In genomic region chr3:9825461-9826040, GRCh38 we compare ENCODE assay signal across 1 cellular context.
TF ChIP-seq lines count a peak whose summit lies in the region.

No MANE protein-coding gene starts in this region.

TF ChIP-seq in K562, 482 proteins besides CTCF, POLR2A, EP300 and RAD21:
- TF ChIP-seq STAG1 (CRISPR knock-in tag; IDR thresholded peaks at IDR 0.05; ENCODE audit: borderline replicate concordance) (peak; percentile 25; the same call in 1 of the 2 replicates), RBM15 (IDR thresholded peaks at IDR 0.05; ENCODE audit: insufficient read depth, low read length) (no peak), SMARCE1 (IDR thresholded peaks at IDR 0.05) (no peak), POLR2AphosphoS2 (IDR thresholded peaks at IDR 0.05; ENCODE audit: low read length) (0 out of 2 replicates have a peak, but pooled peaks have one; percentile 12), ARID2 (IDR thresholded peaks at IDR 0.05) (no peak), ZBTB33 (CRISPR knock-in tag; IDR thresholded peaks at IDR 0.05) (0 out of 2 replicates have a peak, but pooled peaks have one; percentile 22), TFAM (CRISPR knock-in tag; conservative IDR thresholded peaks at IDR 0.05) (no peak), PML (IDR thresholded peaks at IDR 0.05; ENCODE audit: low read length) (peak; percentile 18; the same call in 1 of the 2 replicates), POLR2G (IDR thresholded peaks at IDR 0.05; ENCODE audit: low read depth, low read length) (peak; percentile 62)
- TF ChIP-seq, protein P1, sequence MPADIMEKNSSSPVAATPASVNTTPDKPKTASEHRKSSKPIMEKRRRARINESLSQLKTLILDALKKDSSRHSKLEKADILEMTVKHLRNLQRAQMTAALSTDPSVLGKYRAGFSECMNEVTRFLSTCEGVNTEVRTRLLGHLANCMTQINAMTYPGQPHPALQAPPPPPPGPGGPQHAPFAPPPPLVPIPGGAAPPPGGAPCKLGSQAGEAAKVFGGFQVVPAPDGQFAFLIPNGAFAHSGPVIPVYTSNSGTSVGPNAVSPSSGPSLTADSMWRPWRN (IDR thresholded peaks at IDR 0.05; ENCODE audit: low read depth), result no peak
- TF ChIP-seq, protein P2, sequence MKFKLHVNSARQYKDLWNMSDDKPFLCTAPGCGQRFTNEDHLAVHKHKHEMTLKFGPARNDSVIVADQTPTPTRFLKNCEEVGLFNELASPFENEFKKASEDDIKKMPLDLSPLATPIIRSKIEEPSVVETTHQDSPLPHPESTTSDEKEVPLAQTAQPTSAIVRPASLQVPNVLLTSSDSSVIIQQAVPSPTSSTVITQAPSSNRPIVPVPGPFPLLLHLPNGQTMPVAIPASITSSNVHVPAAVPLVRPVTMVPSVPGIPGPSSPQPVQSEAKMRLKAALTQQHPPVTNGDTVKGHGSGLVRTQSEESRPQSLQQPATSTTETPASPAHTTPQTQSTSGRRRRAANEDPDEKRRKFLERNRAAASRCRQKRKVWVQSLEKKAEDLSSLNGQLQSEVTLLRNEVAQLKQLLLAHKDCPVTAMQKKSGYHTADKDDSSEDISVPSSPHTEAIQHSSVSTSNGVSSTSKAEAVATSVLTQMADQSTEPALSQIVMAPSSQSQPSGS (CRISPR knock-in tag; IDR thresholded peaks at IDR 0.05), result no peak
